Comparison of ENCODE assay signal across 8 cellular contexts in genomic region chr1:59697138-59697811, GRCh38.
A peak's percentile ranks its signal among the peaks of the same experiment; 100 is the strongest.
DNase-seq lines count a peak whose midpoint lies in the region; ATAC-seq lines count a peak whose summit lies in the region.

No MANE protein-coding gene starts in this region.

- peak; percentile 17 to 31 for DNase-seq in stimulated activated CD4-positive, alpha-beta T cell treated with anti-CD3 and anti-CD28 coated beads, Interleukin-2, amount 100 ng/mL, for 24 hours
- DNase-seq in cerebellar nuclear complex (lab: John Stamatoyannopoulos, UW) (no peak), 8988T (no peak), HK-2 (ENCODE audit: unreplicated experiment) (no peak)

- peak; percentile 70 for ATAC-seq in GM19463 (IDR thresholded peaks at IDR 0.05; ENCODE audit: unreplicated experiment)
- ATAC-seq in HG03571 (IDR thresholded peaks at IDR 0.05; ENCODE audit: unreplicated experiment), result peak; percentile 72
- no peak for ATAC-seq in activated T-helper 17 cell treated with anti-CD3 and anti-CD28 coated beads, Interleukin-2, amount 50 U/mL, for 72 hours (replicated peaks)
- ATAC-seq in GM21526 (IDR thresholded peaks at IDR 0.05; ENCODE audit: low FRiP score, unreplicated experiment), result no peak

- H3K4me3 Mint-ChIP-seq in activated T-helper 17 cell treated with anti-CD3 and anti-CD28 coated beads, Interleukin-2, amount 50 U/mL, for 72 hours, result peak overlapping the region; percentile 54

- H3K27ac Mint-ChIP-seq in activated T-helper 17 cell treated with anti-CD3 and anti-CD28 coated beads, Interleukin-2, amount 50 U/mL, for 72 hours, result peak overlapping the region; percentile 41

- H3K9me3 Mint-ChIP-seq in activated T-helper 17 cell treated with anti-CD3 and anti-CD28 coated beads, Interleukin-2, amount 50 U/mL, for 72 hours, result no peaks in the 10 kb centered on the region

- no peaks in the 10 kb centered on the region for H3K36me3 Mint-ChIP-seq in activated T-helper 17 cell treated with anti-CD3 and anti-CD28 coated beads, Interleukin-2, amount 50 U/mL, for 72 hours (ENCODE audit: low read depth)

- H3K27me3 Mint-ChIP-seq in activated T-helper 17 cell treated with anti-CD3 and anti-CD28 coated beads, Interleukin-2, amount 50 U/mL, for 72 hours, result no peaks in the 10 kb centered on the region

- peaks cover 6% of the 10 kb centered on the region for H3K4me1 Mint-ChIP-seq in activated T-helper 17 cell treated with anti-CD3 and anti-CD28 coated beads, Interleukin-2, amount 50 U/mL, for 72 hours

Comparison
In these comparisons a context has a peak if more than half of its experiments do, and no peak if none do; other contexts are left out.
1. ATAC-seq: peak in GM19463 (single experiment) and HG03571 (single experiment); none in activated T-helper 17 cell treated with anti-CD3 and anti-CD28 coated beads, Interleukin-2, amount 50 U/mL, for 72 hours (single experiment) and GM21526 (single experiment).
2. DNase-seq: peak in stimulated activated CD4-positive, alpha-beta T cell treated with anti-CD3 and anti-CD28 coated beads, Interleukin-2, amount 100 ng/mL, for 24 hours (2 of 2); none in cerebellar nuclear complex (0 of 2), 8988T (single experiment) and HK-2 (single experiment).